9 cellular contexts compared by ENCODE assay signal in genomic region chr1:905811-906531, GRCh38. TPM values are rescaled to one million over a fixed set of nuclear protein-coding genes. Genes with fewer than 3 reads are reported as not detected.
DNase-seq lines count a peak whose midpoint lies in the region; ATAC-seq and TF ChIP-seq lines count a peak whose summit lies in the region.
"Had no signal": no experiment of that assay in that cellular context is flagged by ENCODE, and none has a peak within 500 bp of the region (broad histone marks: within the 10 kb centered on the region; RNA-seq: fewer than 3 reads in every experiment).

No MANE protein-coding gene starts in this region.

- H3K4me2 ChIP-seq in hepatocyte: peak overlapping the region; percentile 92

- 73% methylated on average over 13 of the region's 13 CpGs for WGBS in hepatocyte (ENCODE audit: low lambda C conversion rate, missing lambda C conversion rate)

- H3K27ac ChIP-seq in SK-N-MC: peak overlapping the region; percentile 92
- H3K27ac ChIP-seq in hepatocyte: no peak overlapping the region

- peak overlapping the region; percentile 8 for H3K4me3 Mint-ChIP-seq in stimulated activated effector memory CD8-positive, alpha-beta T cell treated with anti-CD3 and anti-CD28 coated beads, Interleukin-12 subunit alpha, Interleukin-12 subunit beta, amount 100 ng/mL, for 72 hours

- H4K20me1 ChIP-seq in hepatocyte (ENCODE audit: insufficient read depth, poor library complexity, severe bottlenecking): no peaks in the 10 kb centered on the region

- no peaks in the 10 kb centered on the region for H3K79me2 ChIP-seq in hepatocyte

- no peak for ATAC-seq in stimulated activated effector memory CD8-positive, alpha-beta T cell treated with anti-CD3 and anti-CD28 coated beads, Interleukin-12 subunit alpha, Interleukin-12 subunit beta, amount 100 ng/mL, for 72 hours
- ATAC-seq in GM18868 (IDR thresholded peaks at IDR 0.05; ENCODE audit: unreplicated experiment): no peak
- no peak for ATAC-seq in HG03097 (IDR thresholded peaks at IDR 0.05; ENCODE audit: low FRiP score, unreplicated experiment)

- no peak for TF ChIP-seq CTCF in hepatocyte (IDR thresholded peaks at IDR 0.05; ENCODE audit: poor library complexity)

- no peaks in the 10 kb centered on the region for H3K9me3 ChIP-seq in SK-N-MC (ENCODE audit: low read depth, low read length)
- H3K9me3 ChIP-seq in hepatocyte (ENCODE audit: low read depth): no peaks in the 10 kb centered on the region

- H3K27me3 ChIP-seq in hepatocyte: no peaks in the 10 kb centered on the region

- H3K4me3 ChIP-seq in SK-N-MC (peak overlapping the region; percentile 93), hepatocyte (no peak overlapping the region)

- H3K36me3 ChIP-seq in SK-N-MC (ENCODE audit: insufficient read depth, low read length): peaks cover 11% of the 10 kb centered on the region
- H3K36me3 ChIP-seq in hepatocyte (replicated peaks; ENCODE audit: insufficient read depth, low read depth): no peaks in the 10 kb centered on the region

- H3K9ac ChIP-seq in SK-N-MC (ENCODE audit: insufficient read length): peak overlapping the region; percentile 91

- H3K36me3 Mint-ChIP-seq in stimulated activated effector memory CD8-positive, alpha-beta T cell treated with anti-CD3 and anti-CD28 coated beads, Interleukin-12 subunit alpha, Interleukin-12 subunit beta, amount 100 ng/mL, for 72 hours: no peaks in the 10 kb centered on the region

- peaks cover 4% of the 10 kb centered on the region for H3K4me1 Mint-ChIP-seq in stimulated activated effector memory CD8-positive, alpha-beta T cell treated with anti-CD3 and anti-CD28 coated beads, Interleukin-12 subunit alpha, Interleukin-12 subunit beta, amount 100 ng/mL, for 72 hours

- H2AFZ ChIP-seq in hepatocyte: no peak overlapping the region

- no peaks in the 10 kb centered on the region for H3K9me2 ChIP-seq in hepatocyte (replicated peaks; ENCODE audit: insufficient read depth)

- no peaks in the 10 kb centered on the region for H3K9me3 Mint-ChIP-seq in stimulated activated effector memory CD8-positive, alpha-beta T cell treated with anti-CD3 and anti-CD28 coated beads, Interleukin-12 subunit alpha, Interleukin-12 subunit beta, amount 100 ng/mL, for 72 hours

- peak; percentile 28 for DNase-seq in activated CD4-positive, CD25-positive, alpha-beta regulatory T cell treated with anti-CD3 and anti-CD28 coated beads, Interleukin-2, amount 50 U/mL, for 72 hours
- DNase-seq in activated CD4-positive, CD25-positive, alpha-beta regulatory T cell (lab: John Stamatoyannopoulos, UW): no peak
- DNase-seq in SK-N-MC (ENCODE audit: low read depth, low spot score) (no peak), hepatocyte (ENCODE audit: low spot score) (peak; percentile 8), anterior cingulate cortex (lab: John Stamatoyannopoulos, UW) (no peak)
- no peak for DNase-seq in stimulated activated effector memory CD8-positive, alpha-beta T cell treated with anti-CD3 and anti-CD28 coated beads, Interleukin-12 subunit alpha, Interleukin-12 subunit beta, amount 100 ng/mL, for 72 hours (ENCODE audit: low spot score in 2 of 2)
- DNase-seq: NCI-H1694 treated with DMSO at 0.1 percent for 48 hours had no signal

- H3K4me1 ChIP-seq in hepatocyte (ENCODE audit: insufficient read depth): peaks cover 20% of the 10 kb centered on the region

- no peak overlapping the region for H3K27ac Mint-ChIP-seq in stimulated activated effector memory CD8-positive, alpha-beta T cell treated with anti-CD3 and anti-CD28 coated beads, Interleukin-12 subunit alpha, Interleukin-12 subunit beta, amount 100 ng/mL, for 72 hours

RNA-seq across cellular contexts. Expression of gene SAMD11, which starts 17.8 kb away (rescaled TPM):
- 9.5 and 10.2 TPM in 2 replicates for total RNA-seq in hepatocyte
- polyA plus RNA-seq in hepatocyte: 17.1 and 20.1 TPM in 2 replicates

RNA-seq across cellular contexts. Expression of gene NOC2L, which starts 53.1 kb away (rescaled TPM):
- total RNA-seq in hepatocyte: 29.3 and 44.3 TPM in 2 replicates
- polyA plus RNA-seq in hepatocyte: 66.6 and 68.1 TPM in 2 replicates

RNA-seq across cellular contexts. Expression of gene KLHL17, which starts 54.4 kb away (rescaled TPM):
- total RNA-seq in hepatocyte: 4.1 and 13.8 TPM in 2 replicates
- 25.0 and 35.4 TPM in 2 replicates for polyA plus RNA-seq in hepatocyte

Comparison
In these comparisons a context has a peak if more than half of its experiments do, and no peak if none do; other contexts are left out.
1. DNase-seq: peak in activated CD4-positive, CD25-positive, alpha-beta regulatory T cell treated with anti-CD3 and anti-CD28 coated beads, Interleukin-2, amount 50 U/mL, for 72 hours (single experiment) and hepatocyte (single experiment); none in activated CD4-positive, CD25-positive, alpha-beta regulatory T cell (0 of 4), SK-N-MC (single experiment), stimulated activated effector memory CD8-positive, alpha-beta T cell treated with anti-CD3 and anti-CD28 coated beads, Interleukin-12 subunit alpha, Interleukin-12 subunit beta, amount 100 ng/mL, for 72 hours (0 of 2) and anterior cingulate cortex (0 of 58).